Comparison of ENCODE assay signal across 17 cellular contexts in the genomic region with DNA sequence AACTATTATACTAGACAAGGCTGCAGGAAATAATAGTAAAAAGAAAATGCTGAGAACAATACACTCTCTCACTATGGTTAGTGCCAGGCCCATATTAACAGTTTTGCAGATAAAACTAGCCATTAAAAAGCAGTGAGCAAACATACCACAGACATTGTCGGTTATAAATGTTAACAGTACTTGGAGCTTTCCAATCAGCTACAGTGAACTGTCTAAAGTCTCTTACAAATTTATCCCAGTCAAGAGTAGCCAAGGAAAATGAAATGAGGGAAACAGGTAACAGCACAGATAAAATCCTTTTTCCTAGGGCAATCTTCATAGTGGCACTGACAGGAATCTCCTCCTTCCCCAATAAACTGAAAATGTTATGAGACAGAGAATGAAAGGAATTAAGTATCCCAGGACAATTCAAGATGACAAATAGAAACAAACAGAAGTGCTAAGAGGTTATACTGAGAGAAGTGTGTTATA. TPM values are rescaled to one million over a fixed set of nuclear protein-coding genes. Genes with fewer than 3 reads are reported as not detected.
DNase-seq lines count a peak whose midpoint lies in the region; ATAC-seq and TF ChIP-seq lines count a peak whose summit lies in the region.
"Had no signal": no experiment of that assay in that cellular context is flagged by ENCODE, and none has a peak within 500 bp of the region (broad histone marks: within the 10 kb centered on the region; RNA-seq: fewer than 3 reads in every experiment).

No MANE protein-coding gene starts in this region.

- WGBS in heart right ventricle, 2 donors: 17 to 22% methylated on average over 1 of the region's 1 CpG

- no peaks in the 10 kb centered on the region for H3K27me3 Mint-ChIP-seq in type B pancreatic cell

- TF ChIP-seq CTCF in cardiac muscle cell (IDR thresholded peaks at IDR 0.05; ENCODE audit: low read depth, low read length) (no peak), heart right ventricle (IDR thresholded peaks at IDR 0.05) (no peak), VCaP (conservative IDR thresholded peaks at IDR 0.05) (no peak), type B pancreatic cell (conservative IDR thresholded peaks at IDR 0.05) (no peak)

- peaks cover 9% of the 10 kb centered on the region for H3K4me1 ChIP-seq in cardiac muscle cell (ENCODE audit: low read depth)
- H3K4me1 ChIP-seq in heart right ventricle: peaks cover 0 to 11% (median 0%) of the 10 kb centered on the region in 9 donors
- H3K4me1 ChIP-seq: psoas muscle had no signal

- no peak overlapping the region for H3K4me3 ChIP-seq in cardiac muscle cell
- no peak overlapping the region for H3K4me3 ChIP-seq in heart right ventricle
- H3K4me3 ChIP-seq: psoas muscle had no signal

- peaks cover 19% of the 10 kb centered on the region for H3K36me3 Mint-ChIP-seq in type B pancreatic cell

- DNase-seq in cardiac muscle cell (ENCODE audit: low read depth in 1 of 2, low spot score in 1 of 2) (peak in 1 of 2 donors; percentile 14), heart right ventricle (no peak), left lobe of liver (ENCODE audit: low spot score) (no peak), type B pancreatic cell (ENCODE audit: extremely low spot score, unreplicated experiment) (no peak), T-helper 2 cell (no peak), DMS 273 (lab: John Stamatoyannopoulos, UW; ENCODE audit: unreplicated experiment) (no peak), posterior vena cava (ENCODE audit: low spot score) (no peak)
- DNase-seq: activated gamma-delta T cell treated with Interleukin-2 at 50 U/mL for 16 hours; anterior cingulate cortex; cortex of kidney; NCI-H1417 treated with DMSO at 0.1 percent for 48 hours; NCI-H345; psoas muscle; stimulated activated CD4-positive, alpha-beta T cell treated with anti-CD3 and anti-CD28 coated beads, Interleukin-15, amount 100 ng/mL, for 24 hours had no signal

- intact Hi-C loops in heart right ventricle (cut with DNase I) (no loop called here), posterior vena cava (cut with DNase I) (no loop called here)

- ATAC-seq in heart right ventricle (no peak), left lobe of liver (peak; percentile 47)
- ATAC-seq: esophagus mucosa, psoas muscle had no signal

- no peaks in the 10 kb centered on the region for H3K9me3 Mint-ChIP-seq in type B pancreatic cell

- H3K36me3 ChIP-seq in cardiac muscle cell (no peaks in the 10 kb centered on the region), heart right ventricle (no peaks in the 10 kb centered on the region)

- peak overlapping the region; percentile 10 for H3K27ac Mint-ChIP-seq in type B pancreatic cell

- H3K27ac ChIP-seq in cardiac muscle cell (peak overlapping the region; percentile 70), heart right ventricle (no peak overlapping the region), VCaP (peak overlapping the region; percentile 61)
- H3K27ac ChIP-seq: KMS-11, psoas muscle had no signal

- no peak overlapping the region for H3K4me3 Mint-ChIP-seq in type B pancreatic cell

- H3K9me3 ChIP-seq in cardiac muscle cell (ENCODE audit: low read depth): no peaks in the 10 kb centered on the region
- no peaks in the 10 kb centered on the region for H3K9me3 ChIP-seq in heart right ventricle
- H3K9me3 ChIP-seq: psoas muscle had no signal

- H3K27me3 ChIP-seq in cardiac muscle cell (no peaks in the 10 kb centered on the region), heart right ventricle (no peaks in the 10 kb centered on the region)

- H3K4me1 Mint-ChIP-seq in type B pancreatic cell (ENCODE audit: unreplicated experiment): peaks cover 21% of the 10 kb centered on the region

RNA-seq across cellular contexts. Expression of a gene that starts 30.8 kb away (rescaled TPM):
- total RNA-seq in cardiac muscle cell (79.8 and 94.0 TPM in 2 replicates), heart right ventricle (10 to 100 TPM in 5 of 10 donors, 1 to 10 TPM in 5; 3.5 to 16.6 (median 10.2) TPM), left lobe of liver (33.3 TPM), type B pancreatic cell (ENCODE audit: low replicate concordance) (72.8 and 107 TPM in 2 replicates), posterior vena cava (100 to 1,000 TPM; 148 to 218 TPM)
- polyA plus RNA-seq in cardiac muscle cell (58.1 and 113 TPM in 2 replicates), heart right ventricle (10 to 100 TPM in 1 of 2 donors, 1 to 10 TPM in 1; 3.0 to 11.6 TPM)

Comparison
In these comparisons a context has a peak if more than half of its experiments do, and no peak if none do; other contexts are left out.
1. H3K27ac ChIP-seq: peak in cardiac muscle cell (single experiment) and VCaP (single experiment); none in heart right ventricle (0 of 10).